ENCODE assay signal across 28 cellular contexts in genomic region chr17:1009411-1010085, GRCh38. TPM values are rescaled to one million over a fixed set of nuclear protein-coding genes. Genes with fewer than 3 reads are reported as not detected.
DNase-seq lines count a peak whose midpoint lies in the region; ATAC-seq and TF ChIP-seq lines count a peak whose summit lies in the region.
"Had no signal": no experiment of that assay in that cellular context is flagged by ENCODE, and none has a peak within 500 bp of the region (broad histone marks: within the 10 kb centered on the region; RNA-seq: fewer than 3 reads in every experiment).

No MANE protein-coding gene starts in this region.

- DNase-seq in thoracic aorta (ENCODE audit: low spot score) (no peak), occipital lobe (lab: John Stamatoyannopoulos, UW) (no peak)
- DNase-seq in activated CD4-positive, alpha-beta T cell treated with anti-CD3 and anti-CD28 coated beads, Interleukin-2, amount 50 U/mL, for 1 hour, result no peak
- DNase-seq: activated CD4-positive, alpha-beta T cell treated with anti-CD3 and anti-CD28 coated beads for 1 hour; activated effector memory CD4-positive, alpha-beta T cell treated with Interleukin-2 at 50 U/mL for 16 hours; activated naive CD8-positive, alpha-beta T cell treated with anti-CD3 and anti-CD28 coated beads for 36 hours; activated T-cell treated with anti-CD3 and anti-CD28 coated beads, Interleukin-2, amount 50 U/mL, for 1 hour; C1 segment of cervical spinal cord; central memory CD4-positive, alpha-beta T cell; COR-L47; H9; hippocampal formation; mesenchymal stem cell; MM.1S; NCI-H1417 treated with DMSO at 0.1 percent for 48 hours; NCI-H2081 treated with DMSO at 0.1 percent for 48 hours; NCI-H2227 treated with DMSO at 0.1 percent for 48 hours; NCI-H69; nephron progenitor cell; PC-3; SHP77; transverse colon had no signal

- H3K4me3 ChIP-seq in HEK293 (ENCODE audit: low read depth, low read length), result no peak overlapping the region
- H3K4me3 ChIP-seq in thoracic aorta, result no peak overlapping the region
- H3K4me3 ChIP-seq: ovary, smooth muscle cell, transverse colon had no signal

- no peaks in the 10 kb centered on the region for H3K9me3 ChIP-seq in HEK293 (ENCODE audit: control insufficient read depth, insufficient read depth, low read depth, low read length)
- H3K9me3 ChIP-seq in thoracic aorta, result no peaks in the 10 kb centered on the region
- H3K9me3 ChIP-seq: ovary, transverse colon had no signal

- CTCF ChIA-PET in HEK293 (lab: Yijun Ruan, JAX), result interaction anchor here (0.8 to 1.3 kb wide), 2 partner anchors 10 to 13 kb away, joined by 3 to 4 read pairs; partner anchors contain the start of gene TIMM22

- ATAC-seq in thoracic aorta (ENCODE audit: insufficient number of reproducible peaks, low FRiP score, low read depth), result no peak
- ATAC-seq in SK-N-SH treated with all-trans-retinoic acid at 6 μM for 48 hours, result no peak
- ATAC-seq: PC-3 had no signal

- H3K36me3 ChIP-seq in HEK293 (ENCODE audit: control insufficient read depth in 2 of 2, insufficient read depth in 1 of 2, low read length in 2 of 2), result peaks cover 0 to 76% of the 10 kb centered on the region in 2 experiments; a peak in 2 of 3 replicates
- H3K36me3 ChIP-seq in thoracic aorta, result peaks cover 43% of the 10 kb centered on the region
- H3K36me3 ChIP-seq: ovary had no signal

- H3K4me1 ChIP-seq in HEK293 (ENCODE audit: control insufficient read depth, insufficient read depth, low read length), result no peaks in the 10 kb centered on the region
- peaks cover 36 to 59% of the 10 kb centered on the region in 2 donors for H3K4me1 ChIP-seq in thoracic aorta (ENCODE audit: control insufficient read depth in 1 of 2, low read depth in 2 of 2)

- TF ChIP-seq CTCF in HEK293 (tag by site-specific recombination; IDR thresholded peaks at IDR 0.05), result no peak
- no peak for TF ChIP-seq CTCF in thoracic aorta (IDR thresholded peaks at IDR 0.05)

- H3K27me3 ChIP-seq in layer of hippocampus (ENCODE audit: control insufficient read depth, insufficient read depth, low read length) (peaks cover 2% of the 10 kb centered on the region), thoracic aorta (replicated peaks; ENCODE audit: insufficient read depth) (no peaks in the 10 kb centered on the region)
- H3K27me3 ChIP-seq: ovary, transverse colon had no signal

- POLR2A ChIA-PET in HEK293 (lab: Yijun Ruan, JAX), result no interaction called here

- H3K27ac ChIP-seq in HEK293 (ENCODE audit: extremely low read depth, low read depth, low read length) (no peak overlapping the region), angular gyrus (ENCODE audit: low read depth, low read length) (peak overlapping the region; percentile 84), layer of hippocampus (ENCODE audit: low read depth, low read length) (peak overlapping the region; percentile 46), thoracic aorta (peak overlapping the region; percentile 84 to 94)

TF ChIP-seq in HEK293, 187 proteins besides CTCF, POLR2A, EP300 and RAD21:
- no peak for TF ChIP-seq BCL11B (tag by site-specific recombination; IDR thresholded peaks at IDR 0.05; ENCODE audit: low read depth)
- peak; percentile 57 for TF ChIP-seq ZIC2 (tag by site-specific recombination; IDR thresholded peaks at IDR 0.05)
- TF ChIP-seq ZNF311 (tag by site-specific recombination; IDR thresholded peaks at IDR 0.05; ENCODE audit: borderline replicate concordance), result no peak
- TF ChIP-seq GLIS1 (tag by site-specific recombination; IDR thresholded peaks at IDR 0.05), result peak; percentile 52; the same call in 1 of the 2 replicates
- TF ChIP-seq KLF9 (tag by site-specific recombination; IDR thresholded peaks at IDR 0.05; ENCODE audit: low read depth), result no peak
- TF ChIP-seq PATZ1 (tag by site-specific recombination; IDR thresholded peaks at IDR 0.05), result no peak
- no peak for TF ChIP-seq ZFP69B (tag by site-specific recombination; IDR thresholded peaks at IDR 0.05)
- no peak for TF ChIP-seq ZBTB7A (tag by site-specific recombination; IDR thresholded peaks at IDR 0.05; ENCODE audit: low read depth)
- TF ChIP-seq GLIS2 (tag by site-specific recombination; IDR thresholded peaks at IDR 0.05), result peak; percentile 38; the same call in 1 of the 2 replicates
- no peak for TF ChIP-seq ZNF785 (tag by site-specific recombination; IDR thresholded peaks at IDR 0.05)
- TF ChIP-seq ZNF302 (tag by site-specific recombination; IDR thresholded peaks at IDR 0.05; ENCODE audit: low read depth), result no peak
- no peak for TF ChIP-seq ZNF776 (tag by site-specific recombination; IDR thresholded peaks at IDR 0.05; ENCODE audit: borderline replicate concordance)
TF ChIP-seq in HEK293: peak in this region for 3.

TF ChIP-seq in SK-N-SH treated with all-trans-retinoic acid at 6 μM for 48 hours, 23 proteins besides CTCF, POLR2A, EP300 and RAD21 (continues in another document):
- TF ChIP-seq ESRRG (CRISPR knock-in tag; IDR thresholded peaks at IDR 0.05), result no peak
- TF ChIP-seq PATZ1 (CRISPR knock-in tag; IDR thresholded peaks at IDR 0.05; ENCODE audit: borderline replicate concordance), result no peak
- no peak for TF ChIP-seq BACH2 (CRISPR knock-in tag; IDR thresholded peaks at IDR 0.05; ENCODE audit: borderline replicate concordance)
- no peak for TF ChIP-seq ZFP3 (CRISPR knock-in tag; IDR thresholded peaks at IDR 0.05)
- no peak for TF ChIP-seq CREB5 (CRISPR knock-in tag; IDR thresholded peaks at IDR 0.05; ENCODE audit: low read depth)
- TF ChIP-seq GLIS3 (CRISPR knock-in tag; IDR thresholded peaks at IDR 0.05), result no peak
- no peak for TF ChIP-seq CSRNP3 (CRISPR knock-in tag; IDR thresholded peaks at IDR 0.05)
- TF ChIP-seq SNAI2 (CRISPR knock-in tag; IDR thresholded peaks at IDR 0.05), result no peak
- TF ChIP-seq POU6F1 (CRISPR knock-in tag; IDR thresholded peaks at IDR 0.05; ENCODE audit: borderline replicate concordance, low read depth), result no peak
- no peak for TF ChIP-seq PPARA (CRISPR knock-in tag; IDR thresholded peaks at IDR 0.05; ENCODE audit: borderline replicate concordance)
- no peak for TF ChIP-seq ZNF565 (CRISPR knock-in tag; conservative IDR thresholded peaks at IDR 0.05; ENCODE audit: low read depth)
- TF ChIP-seq CSDC2 (CRISPR knock-in tag; IDR thresholded peaks at IDR 0.05), result no peak
- no peak for TF ChIP-seq TOX (CRISPR knock-in tag; IDR thresholded peaks at IDR 0.05; ENCODE audit: borderline replicate concordance)

RNA-seq across cellular contexts. Expression of gene TIMM22, which starts 12.6 kb away (rescaled TPM):
- total RNA-seq in thoracic aorta (10 to 100 TPM; 12.6 to 13.0 TPM), occipital lobe (12.0 TPM)

RNA-seq across cellular contexts. Expression of gene NXN, which starts 30.0 kb away (rescaled TPM):
- total RNA-seq in thoracic aorta (10 to 100 TPM; 13.9 to 18.9 TPM), occipital lobe (16.7 TPM)
